18 cellular contexts compared by ENCODE assay signal in genomic region chr21:29340228-29340627, GRCh38. TPM values are rescaled to one million over a fixed set of nuclear protein-coding genes. Genes with fewer than 3 reads are reported as not detected.
DNase-seq lines count a peak whose midpoint lies in the region; ATAC-seq and TF ChIP-seq lines count a peak whose summit lies in the region.
"Had no signal": no experiment of that assay in that cellular context is flagged by ENCODE, and none has a peak within 500 bp of the region (broad histone marks: within the 10 kb centered on the region; RNA-seq: fewer than 3 reads in every experiment).

No MANE protein-coding gene starts in this region.

- H3K4me3 Mint-ChIP-seq in mesothelial cell of epicardium: no peak overlapping the region
- H3K4me3 Mint-ChIP-seq: GM23338 had no signal

- no TSS peak for BruUV-seq in IMR-90 (replicated peaks; lab: Mats Ljungman, UMichigan)

- POLR2A ChIA-PET in IMR-90 (lab: Charles Lee; ENCODE audit: unreplicated experiment): no interaction called here

- no peak for TF ChIP-seq POLR2A in IMR-90 (IDR thresholded peaks at IDR 0.05; ENCODE audit: low read depth, low read length)

- in situ Hi-C loops in IMR-90 (cut with MboI; ENCODE audit: low sequenced_read_pairs): no loop called here
- in situ Hi-C loops in brain microvascular endothelial cell (cut with HindIII; ENCODE audit: low pct_ligation_motif_present, low sequenced_read_pairs): no loop called here

- H3K4me3 ChIP-seq in IMR-90 (ENCODE audit: insufficient read depth, low read depth, low read length) (no peak overlapping the region), brain microvascular endothelial cell (ENCODE audit: low read depth, low read length) (no peak overlapping the region), mesenchymal stem cell (ENCODE audit: insufficient read depth in 1 of 2, low read depth in 1 of 2, low read length in 2 of 2) (no peak overlapping the region)
- H3K4me3 ChIP-seq: ascending aorta, GM23338, thoracic aorta had no signal

- H3K79me1 ChIP-seq in IMR-90 (ENCODE audit: low read depth in 1 of 2, low read length in 2 of 2): peaks cover 11 to 40% of the 10 kb centered on the region in 2 experiments; a peak in 3 of 4 replicates
- peaks cover 1% of the 10 kb centered on the region for H3K79me1 ChIP-seq in mesenchymal stem cell (replicated peaks; ENCODE audit: low read length, poor library complexity, severe bottlenecking)

- H3K36me3 ChIP-seq in IMR-90 (ENCODE audit: control insufficient read depth, insufficient read depth, low read length) (0 out of 2 replicates have a peak, but pooled peaks cover 4% of the 10 kb centered on the region), brain microvascular endothelial cell (replicated peaks) (no peaks in the 10 kb centered on the region), mesenchymal stem cell (ENCODE audit: control insufficient read depth in 1 of 2, insufficient read depth in 2 of 2, low read depth in 1 of 2, low read length in 2 of 2) (peaks cover 0 to 53% of the 10 kb centered on the region in 2 experiments)
- H3K36me3 ChIP-seq: ascending aorta, thoracic aorta had no signal

- no peak overlapping the region for H3K9ac ChIP-seq in IMR-90 (ENCODE audit: low read depth, low read length)
- H3K9ac ChIP-seq in mesenchymal stem cell (ENCODE audit: low read length): no peak overlapping the region

- H2AK5ac ChIP-seq in IMR-90 (ENCODE audit: low read depth, low read length) (no peak overlapping the region), mesenchymal stem cell (ENCODE audit: low read length, severe bottlenecking) (no peak overlapping the region)

- CTCF ChIA-PET in IMR-90 (lab: Yijun Ruan, JAX): interaction anchor here (0.7 to 1.3 kb wide), 2 partner anchors 37 to 176 kb away, joined by 3 to 4 read pairs; no protein-coding TSS in a partner anchor

- H3K27ac ChIP-seq in IMR-90 (ENCODE audit: insufficient read depth, low read length) (no peak overlapping the region), brain microvascular endothelial cell (peak overlapping the region; percentile 47), mesenchymal stem cell (ENCODE audit: low read length, poor library complexity, severe bottlenecking) (no peak overlapping the region)
- H3K27ac ChIP-seq: ascending aorta, thoracic aorta had no signal

- H2BK120ac ChIP-seq in IMR-90 (ENCODE audit: low read depth, low read length) (no peak overlapping the region), mesenchymal stem cell (ENCODE audit: low read depth, low read length) (no peak overlapping the region)

- H2BK5ac ChIP-seq in IMR-90 (ENCODE audit: low read depth, low read length, poor library complexity, severe bottlenecking): peak overlapping the region; percentile 93
- H2BK5ac ChIP-seq in mesenchymal stem cell (ENCODE audit: low read depth, low read length, poor library complexity, severe bottlenecking): no peak overlapping the region

- H3K27me3 ChIP-seq in IMR-90 (ENCODE audit: control insufficient read depth, insufficient read depth, low read length) (no peaks in the 10 kb centered on the region), brain microvascular endothelial cell (replicated peaks) (no peaks in the 10 kb centered on the region), mesenchymal stem cell (ENCODE audit: control insufficient read depth in 1 of 2, insufficient read depth in 1 of 2, low read length in 2 of 2) (no peaks in the 10 kb centered on the region)
- H3K27me3 ChIP-seq: ascending aorta had no signal

- H3K23ac ChIP-seq in IMR-90 (ENCODE audit: low read depth, low read length) (no peak overlapping the region), mesenchymal stem cell (ENCODE audit: low read length in 2 of 2) (no peak overlapping the region)

- TF ChIP-seq CTCF in IMR-90 (conservative IDR thresholded peaks at IDR 0.05; ENCODE audit: low read depth, low read length): no peak
- TF ChIP-seq CTCF in brain microvascular endothelial cell (IDR thresholded peaks at IDR 0.05; ENCODE audit: low read depth, low read length, missing control alignments): no peak
- TF ChIP-seq CTCF in mesothelial cell of epicardium (IDR thresholded peaks at IDR 0.05; ENCODE audit: unreplicated experiment): no peak

- intact Hi-C loops in IMR-90 (cut with micrococcal nuclease): no loop called here

- no peak overlapping the region for H3K56ac ChIP-seq in IMR-90 (ENCODE audit: extremely low read depth, insufficient read depth, low read length)

- dilution Hi-C loops in IMR-90 (cut with HindIII; ENCODE audit: low sequenced_read_pairs, unreplicated experiment): no loop called here

- H3K18ac ChIP-seq in IMR-90 (ENCODE audit: low read depth, low read length): no peak overlapping the region
- no peak overlapping the region for H3K18ac ChIP-seq in mesenchymal stem cell (ENCODE audit: low read depth in 1 of 2, low read length in 2 of 2)

- H4K20me1 ChIP-seq in IMR-90 (ENCODE audit: insufficient read depth, low read length): peaks cover 17% of the 10 kb centered on the region; the same call in 1 of the 2 replicates

- no peak overlapping the region for H2BK20ac ChIP-seq in IMR-90 (ENCODE audit: low read depth, low read length)

- peaks cover 3% of the 10 kb centered on the region for H3K9me1 ChIP-seq in IMR-90 (ENCODE audit: insufficient read depth, low read length)

- H4K91ac ChIP-seq in IMR-90 (ENCODE audit: insufficient read depth, low read depth, low read length): no peak overlapping the region
- H4K91ac ChIP-seq in mesenchymal stem cell (ENCODE audit: low read length): no peak overlapping the region

- H2AK9ac ChIP-seq in IMR-90 (replicated peaks; ENCODE audit: low read depth, low read length, poor library complexity): no peak overlapping the region

- no peak for TF ChIP-seq RAD21 in IMR-90 (IDR thresholded peaks at IDR 0.05; ENCODE audit: low read length)

- H3K4me1 ChIP-seq in IMR-90 (ENCODE audit: control insufficient read depth, insufficient read depth, low read length) (peaks cover 26% of the 10 kb centered on the region), mesenchymal stem cell (ENCODE audit: control insufficient read depth, insufficient read depth, low read depth, low read length) (peaks cover 6% of the 10 kb centered on the region)

- no peak overlapping the region; the same call in 1 of the 2 replicates for H3K4ac ChIP-seq in IMR-90 (ENCODE audit: low read depth, low read length)
- H3K4ac ChIP-seq in mesenchymal stem cell (ENCODE audit: low read depth in 1 of 2, low read length in 2 of 2): no peak overlapping the region

- H2AFZ ChIP-seq in IMR-90 (replicated peaks; ENCODE audit: low read length, poor library complexity) (no peak overlapping the region), mesenchymal stem cell (ENCODE audit: low read depth, low read length) (no peak overlapping the region)
- H2AFZ ChIP-seq: GM23338 had no signal

- H3K9me3 Mint-ChIP-seq in mesothelial cell of epicardium: no peaks in the 10 kb centered on the region
- H3K9me3 Mint-ChIP-seq: activated naive CD4-positive, alpha-beta T cell treated with anti-CD3 and anti-CD28 coated beads, Interleukin-2, amount 50 U/mL, for 72 hours; GM23338 had no signal

- no peak overlapping the region for H2BK15ac ChIP-seq in IMR-90 (ENCODE audit: low read depth, low read length)
- H2BK15ac ChIP-seq in mesenchymal stem cell (ENCODE audit: low read depth, poor library complexity, severe bottlenecking): no peak overlapping the region

- ATAC-seq in IMR-90 (ENCODE audit: low read depth) (no peak), GM18909 (IDR thresholded peaks at IDR 0.05; ENCODE audit: poor library complexity, unreplicated experiment) (no peak)
- ATAC-seq: activated naive CD4-positive, alpha-beta T cell treated with anti-CD3 and anti-CD28 coated beads, Interleukin-2, amount 50 U/mL, for 72 hours; GM23338; stimulated activated naive CD8-positive, alpha-beta T cell treated with anti-CD3 and anti-CD28 coated beads, Interleukin-15, Interleukin-2, amounts not matched to agents 100 U/mL and 50 U/mL, for 24 hours had no signal

- H3K27ac Mint-ChIP-seq in mesothelial cell of epicardium: peak overlapping the region; percentile 52
- H3K27ac Mint-ChIP-seq: activated naive CD4-positive, alpha-beta T cell treated with anti-CD3 and anti-CD28 coated beads, Interleukin-2, amount 50 U/mL, for 72 hours; GM23338; progenitor cell of endocrine pancreas had no signal

- no peaks in the 10 kb centered on the region for H3K9me3 ChIP-seq in IMR-90 (ENCODE audit: control insufficient read depth, insufficient read depth, low read length)
- H3K9me3 ChIP-seq in mesenchymal stem cell (ENCODE audit: control insufficient read depth, low read length): no peaks in the 10 kb centered on the region
- H3K9me3 ChIP-seq: ascending aorta, thoracic aorta had no signal

- H3K14ac ChIP-seq in IMR-90 (replicated peaks; ENCODE audit: low read depth, low read length): no peak overlapping the region; the same call in 1 of the 2 replicates
- H3K14ac ChIP-seq in mesenchymal stem cell (ENCODE audit: low read length in 2 of 2): no peak overlapping the region

- H3K36me3 Mint-ChIP-seq in mesothelial cell of epicardium: peaks cover 20% of the 10 kb centered on the region

- H2BK12ac ChIP-seq in mesenchymal stem cell (ENCODE audit: low read length in 2 of 2): no peak overlapping the region

- H3K4me2 ChIP-seq in IMR-90 (ENCODE audit: low read depth, low read length) (no peak overlapping the region; the same call in 1 of the 2 replicates), mesenchymal stem cell (ENCODE audit: low read length, poor library complexity, severe bottlenecking) (no peak overlapping the region)
- H3K4me2 ChIP-seq: GM23338 had no signal

- peaks cover 21% of the 10 kb centered on the region for H3K4me1 Mint-ChIP-seq in mesothelial cell of epicardium
- H3K4me1 Mint-ChIP-seq: GM23338 had no signal

- DNase-seq in DMS 273 treated with DMSO at 0.1 percent for 48 hours (lab: John Stamatoyannopoulos, UW): peak; percentile 31
- DNase-seq in IMR-90: peak; percentile 55
- DNase-seq in brain microvascular endothelial cell: no peak
- DNase-seq in mesothelial cell of epicardium (ENCODE audit: low spot score in 2 of 2, unreplicated experiment in 2 of 2): no peak
- DNase-seq in mesenchymal stem cell: no peak
- no peak for DNase-seq in NCI-H345 treated with DMSO at 0.1 percent for 48 hours (lab: John Stamatoyannopoulos, UW; ENCODE audit: unreplicated experiment)
- DNase-seq in T-helper 9 cell: no peak
- DNase-seq: activated T-cell treated with anti-CD3 and anti-CD28 coated beads for 4 hours; C1 segment of cervical spinal cord; central memory CD4-positive, alpha-beta T cell; NCI-H2029 treated with DMSO at 0.1 percent for 48 hours; stimulated activated naive CD8-positive, alpha-beta T cell treated with anti-CD3 and anti-CD28 coated beads, Interleukin-15, Interleukin-2, amounts not matched to agents 100 U/mL and 50 U/mL, for 24 hours had no signal

- H4K5ac ChIP-seq in IMR-90 (ENCODE audit: low read depth, low read length): no peak overlapping the region

- no peaks in the 10 kb centered on the region for H3K27me3 Mint-ChIP-seq in mesothelial cell of epicardium (ENCODE audit: low read depth)
- H3K27me3 Mint-ChIP-seq: progenitor cell of endocrine pancreas had no signal

- H4K8ac ChIP-seq in IMR-90 (ENCODE audit: low read depth in 2 of 2, low read length in 2 of 2): peak overlapping the region in 1 of 2 experiments; percentile 41; a peak in 1 of 4 replicates
- no peak overlapping the region for H4K8ac ChIP-seq in mesenchymal stem cell (ENCODE audit: low read length)

RNA-seq across cellular contexts. Expression of gene BACH1, which starts 41.5 kb away (rescaled TPM):
- 108 and 132 TPM in 2 replicates for total RNA-seq in IMR-90 (2012; rRNA removed)
- 19.6 and 23.1 TPM in 2 replicates for polyA plus RNA-seq in IMR-90 (2012; rRNA removed)
- 8.3 and 11.9 TPM in 2 replicates for polyA plus RNA-seq in IMR-90 (2012; cell fraction: cytosol; rRNA removed)
- 7.9 and 44.3 TPM in 2 replicates for polyA plus RNA-seq in IMR-90 (2012; cell fraction: nucleus; rRNA removed; ENCODE audit: low replicate concordance)
- 100 to 107 TPM (median 100 TPM) in 3 replicates for total RNA-seq in mesothelial cell of epicardium
- 34.9 TPM for polyA plus RNA-seq in mesenchymal stem cell (2013, experiment 1 of 2)
- 36.8 TPM for polyA plus RNA-seq in mesenchymal stem cell (2013, experiment 2 of 2)

Comparison
In these comparisons a context has a peak if more than half of its experiments do, and no peak if none do; other contexts are left out.
1. DNase-seq: peak in DMS 273 treated with DMSO at 0.1 percent for 48 hours (single experiment) and IMR-90 (single experiment); none in brain microvascular endothelial cell (single experiment), mesothelial cell of epicardium (0 of 2), mesenchymal stem cell (single experiment), NCI-H345 treated with DMSO at 0.1 percent for 48 hours (single experiment) and T-helper 9 cell (single experiment).